22 cellular contexts compared by ENCODE assay signal in the genomic region with DNA sequence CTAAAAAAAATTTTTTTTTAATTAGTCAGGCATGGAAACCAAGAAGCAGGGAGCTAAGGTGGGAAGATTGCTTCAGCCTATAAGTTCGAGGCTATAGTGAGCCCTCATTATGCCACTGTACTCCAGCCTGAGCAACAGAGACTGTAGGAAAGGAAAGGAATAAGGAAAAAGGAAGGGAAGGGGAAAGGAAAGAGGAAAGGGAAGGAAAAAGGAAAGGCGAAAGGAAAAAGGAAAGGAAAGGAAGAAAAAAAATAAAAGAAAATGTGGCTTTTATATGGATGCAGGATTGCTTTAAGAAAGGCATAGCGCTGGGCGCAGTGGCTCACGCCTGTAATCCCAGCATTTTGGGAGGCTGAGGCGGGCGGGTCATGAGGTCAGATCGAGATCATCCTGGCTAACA.
"Had no signal": no experiment of that assay in that cellular context is flagged by ENCODE, and none has a peak within 500 bp of the region (broad histone marks: within the 10 kb centered on the region; RNA-seq: fewer than 3 reads in every experiment).

No MANE protein-coding gene starts in this region.

- H3K9me3 Mint-ChIP-seq: natural killer cell treated with Interleukin-12 subunit alpha and Interleukin-12 subunit beta and Interleukin-15 and Interleukin-18, amount 100 ng/mL, for 72 hours; neural progenitor cell; stimulated activated effector memory CD8-positive, alpha-beta T cell treated with anti-CD3 and anti-CD28 coated beads, Interleukin-12 subunit alpha, Interleukin-12 subunit beta, amount 100 ng/mL, for 72 hours; stimulated activated naive B cell treated with anti-CD40 and anti-IgM and Interleukin-4, amounts not matched to agents 10 μg/mL and 1 μg/mL and 100 μg/mL, for 72 hours; stimulated activated naive CD8-positive, alpha-beta T cell treated with anti-CD3 and anti-CD28 coated beads, Interleukin-15, Interleukin-2, amounts not matched to agents 100 ng/mL and 50 ng/mL, for 24 hours had no signal

- H3K4me3 Mint-ChIP-seq: natural killer cell treated with Interleukin-12 subunit alpha and Interleukin-12 subunit beta and Interleukin-15 and Interleukin-18, amount 100 ng/mL, for 72 hours; neural progenitor cell; stimulated activated effector memory CD8-positive, alpha-beta T cell treated with anti-CD3 and anti-CD28 coated beads, Interleukin-12 subunit alpha, Interleukin-12 subunit beta, amount 100 ng/mL, for 72 hours; stimulated activated naive B cell treated with anti-CD40 and anti-IgM and Interleukin-4, amounts not matched to agents 10 μg/mL and 1 μg/mL and 100 μg/mL, for 72 hours; stimulated activated naive CD8-positive, alpha-beta T cell treated with anti-CD3 and anti-CD28 coated beads, Interleukin-15, Interleukin-2, amounts not matched to agents 100 ng/mL and 50 ng/mL, for 24 hours had no signal

- DNase-seq: occipital lobe; ovary; psoas muscle; right cardiac atrium; right lobe of liver; sigmoid colon; small intestine; stimulated activated CD4-positive, alpha-beta T cell treated with anti-CD3 and anti-CD28 coated beads, Interleukin-15, amount 100 ng/mL, for 24 hours; stimulated activated CD4-positive, alpha-beta T cell treated with anti-CD3 and anti-CD28 coated beads, Interleukin-2, amount 100 ng/mL, for 24 hours; stimulated activated CD4-positive, alpha-beta T cell treated with anti-CD3 and anti-CD28 coated beads, Interleukin-2, amount 100 ng/mL, for 48 hours; stimulated activated CD4-positive, alpha-beta T cell treated with anti-CD3 and anti-CD28 coated beads, Interleukin-4, amount 100 ng/mL, for 24 hours; stimulated activated naive B cell treated with anti-CD40 and anti-IgM and Interleukin-4, amounts not matched to agents 10 μg/mL and 1 μg/mL and 100 μg/mL, for 72 hours; stimulated activated naive CD4-positive, alpha-beta T cell treated with Interleukin-2 at 50 U/mL for 16 hours; stomach; thyroid gland; trophoblast cell; upper lobe of left lung had no signal

- H3K4me1 Mint-ChIP-seq: neural progenitor cell; stimulated activated effector memory CD8-positive, alpha-beta T cell treated with anti-CD3 and anti-CD28 coated beads, Interleukin-12 subunit alpha, Interleukin-12 subunit beta, amount 100 ng/mL, for 72 hours had no signal

- H3K36me3 Mint-ChIP-seq: natural killer cell treated with Interleukin-12 subunit alpha and Interleukin-12 subunit beta and Interleukin-15 and Interleukin-18, amount 100 ng/mL, for 72 hours had no signal

- H3K27me3 Mint-ChIP-seq: natural killer cell treated with Interleukin-12 subunit alpha and Interleukin-12 subunit beta and Interleukin-15 and Interleukin-18, amount 100 ng/mL, for 72 hours; progenitor cell of endocrine pancreas; stimulated activated naive B cell treated with anti-CD40 and anti-IgM and Interleukin-4, amounts not matched to agents 10 μg/mL and 1 μg/mL and 100 μg/mL, for 72 hours; stimulated activated naive CD8-positive, alpha-beta T cell treated with anti-CD3 and anti-CD28 coated beads, Interleukin-15, Interleukin-2, amounts not matched to agents 100 ng/mL and 50 ng/mL, for 24 hours had no signal

- ATAC-seq: natural killer cell treated with Interleukin-12 subunit alpha and Interleukin-12 subunit beta and Interleukin-15 and Interleukin-18, amount 100 ng/mL, for 72 hours; psoas muscle; right cardiac atrium; right lobe of liver; stimulated activated effector memory CD8-positive, alpha-beta T cell treated with anti-CD3 and anti-CD28 coated beads, Interleukin-12 subunit alpha, Interleukin-12 subunit beta, amount 100 ng/mL, for 72 hours; stimulated activated naive B cell treated with anti-CD40 and anti-IgM and Interleukin-4, amounts not matched to agents 10 μg/mL and 1 μg/mL and 100 μg/mL, for 72 hours had no signal

- H3K27ac Mint-ChIP-seq: neural progenitor cell; progenitor cell of endocrine pancreas; stimulated activated effector memory CD8-positive, alpha-beta T cell treated with anti-CD3 and anti-CD28 coated beads, Interleukin-12 subunit alpha, Interleukin-12 subunit beta, amount 100 ng/mL, for 72 hours; stimulated activated naive B cell treated with anti-CD40 and anti-IgM and Interleukin-4, amounts not matched to agents 10 μg/mL and 1 μg/mL and 100 μg/mL, for 72 hours; stimulated activated naive CD8-positive, alpha-beta T cell treated with anti-CD3 and anti-CD28 coated beads, Interleukin-15, Interleukin-2, amounts not matched to agents 100 ng/mL and 50 ng/mL, for 24 hours had no signal
